Comparison of ENCODE assay signal across 18 cellular contexts in genomic region chr3:70603103-70603502, GRCh38.
DNase-seq lines count a peak whose midpoint lies in the region; ATAC-seq and TF ChIP-seq lines count a peak whose summit lies in the region.
"Had no signal": no experiment of that assay in that cellular context is flagged by ENCODE, and none has a peak within 500 bp of the region (broad histone marks: within the 10 kb centered on the region; RNA-seq: fewer than 3 reads in every experiment).

No MANE protein-coding gene starts in this region.

- no peaks in the 10 kb centered on the region for H3K4me1 ChIP-seq in GM23338 (ENCODE audit: insufficient read depth)

- no peak for DNase-seq in activated CD8-positive, alpha-beta memory T cell treated with anti-CD3 and anti-CD28 coated beads, Interleukin-2, amount 10 ng/mL, durations not matched to agents 7 days and 5 days
- DNase-seq in activated CD8-positive, alpha-beta memory T cell treated with anti-CD3 and anti-CD28 coated beads for 24 hours = no peak
- peak; percentile 8 for DNase-seq in stimulated activated CD4-positive, alpha-beta T cell treated with anti-CD3 and anti-CD28 coated beads, Interleukin-4, amount 100 ng/mL, for 24 hours
- no peak for DNase-seq in stimulated activated CD4-positive, alpha-beta T cell treated with anti-CD3 and anti-CD28 coated beads, Interleukin-2, amount 100 ng/mL, for 24 hours
- DNase-seq in GM23338 (ENCODE audit: low spot score) (no peak), NCI-H2107 treated with DMSO at 0.1 percent for 48 hours (lab: John Stamatoyannopoulos, UW; ENCODE audit: unreplicated experiment) (no peak), COR-L47 (lab: John Stamatoyannopoulos, UW) (no peak)
- DNase-seq: DMS 273 treated with DMSO at 0.1 percent for 48 hours, GDM1, NCI-H1092, NCI-H146, NCI-H2081, NCI-H510A, NCI-H82, PC-9 had no signal

- no peak for TF ChIP-seq CTCF in GM23338 (conservative IDR thresholded peaks at IDR 0.05; ENCODE audit: low read depth in 2 of 2)

- no peak overlapping the region for H3K27ac ChIP-seq in GM23338 (ENCODE audit: low read depth)
- H3K27ac ChIP-seq: C4-2B, PC-9 had no signal

- no peak overlapping the region for H3K27ac Mint-ChIP-seq in activated CD8-positive, alpha-beta memory T cell treated with anti-CD3 and anti-CD28 coated beads, Interleukin-2, amount 10 ng/mL, durations not matched to agents 7 days and 5 days
- H3K27ac Mint-ChIP-seq in activated T-helper 17 cell treated with anti-CD3 and anti-CD28 coated beads, Interleukin-2, amount 50 U/mL, for 72 hours = no peak overlapping the region
- H3K27ac Mint-ChIP-seq in GM23338 = no peak overlapping the region

- peaks cover 16% of the 10 kb centered on the region for H3K27me3 Mint-ChIP-seq in activated CD8-positive, alpha-beta memory T cell treated with anti-CD3 and anti-CD28 coated beads, Interleukin-2, amount 10 ng/mL, durations not matched to agents 7 days and 5 days
- peaks cover 14% of the 10 kb centered on the region for H3K27me3 Mint-ChIP-seq in activated T-helper 17 cell treated with anti-CD3 and anti-CD28 coated beads, Interleukin-2, amount 50 U/mL, for 72 hours
- H3K27me3 Mint-ChIP-seq in GM23338 (ENCODE audit: insufficient read depth, low read depth, poor library complexity) = no peaks in the 10 kb centered on the region

- H3K4me2 ChIP-seq in GM23338 = no peak overlapping the region
- H3K4me2 ChIP-seq: PC-9 had no signal

- peak; percentile 30 for ATAC-seq in activated CD8-positive, alpha-beta memory T cell treated with anti-CD3 and anti-CD28 coated beads, Interleukin-2, amount 10 ng/mL, durations not matched to agents 7 days and 5 days
- ATAC-seq in activated T-helper 17 cell treated with anti-CD3 and anti-CD28 coated beads, Interleukin-2, amount 50 U/mL, for 72 hours (replicated peaks) = peak; percentile 68
- ATAC-seq in GM23338 = no peak
- ATAC-seq: GM12878 had no signal

- H3K27me3 ChIP-seq in GM23338 (ENCODE audit: insufficient read depth) = no peaks in the 10 kb centered on the region

- peaks cover 5% of the 10 kb centered on the region for H3K4me1 Mint-ChIP-seq in activated CD8-positive, alpha-beta memory T cell treated with anti-CD3 and anti-CD28 coated beads, Interleukin-2, amount 10 ng/mL, durations not matched to agents 7 days and 5 days
- H3K4me1 Mint-ChIP-seq in activated T-helper 17 cell treated with anti-CD3 and anti-CD28 coated beads, Interleukin-2, amount 50 U/mL, for 72 hours = no peaks in the 10 kb centered on the region
- no peaks in the 10 kb centered on the region for H3K4me1 Mint-ChIP-seq in GM23338

- no peak overlapping the region for H3K4me3 Mint-ChIP-seq in activated CD8-positive, alpha-beta memory T cell treated with anti-CD3 and anti-CD28 coated beads, Interleukin-2, amount 10 ng/mL, durations not matched to agents 7 days and 5 days
- H3K4me3 Mint-ChIP-seq in activated T-helper 17 cell treated with anti-CD3 and anti-CD28 coated beads, Interleukin-2, amount 50 U/mL, for 72 hours = no peak overlapping the region
- no peak overlapping the region for H3K4me3 Mint-ChIP-seq in GM23338

- no peaks in the 10 kb centered on the region for H3K79me2 ChIP-seq in GM23338 (replicated peaks; ENCODE audit: insufficient read depth)

- no peak overlapping the region for H3K4me3 ChIP-seq in GM23338
- H3K4me3 ChIP-seq: GM12878, PC-9 had no signal

- H3K36me3 Mint-ChIP-seq in activated CD8-positive, alpha-beta memory T cell treated with anti-CD3 and anti-CD28 coated beads, Interleukin-2, amount 10 ng/mL, durations not matched to agents 7 days and 5 days = no peaks in the 10 kb centered on the region
- no peaks in the 10 kb centered on the region for H3K36me3 Mint-ChIP-seq in activated T-helper 17 cell treated with anti-CD3 and anti-CD28 coated beads, Interleukin-2, amount 50 U/mL, for 72 hours (ENCODE audit: low read depth)
- H3K36me3 Mint-ChIP-seq in GM23338 (ENCODE audit: low read depth) = no peaks in the 10 kb centered on the region

- H3K9me2 ChIP-seq in GM23338 (ENCODE audit: insufficient read depth) = no peaks in the 10 kb centered on the region

- no peaks in the 10 kb centered on the region for H3F3A ChIP-seq in GM23338 (replicated peaks; ENCODE audit: low read depth)

- H3K9me3 Mint-ChIP-seq in activated CD8-positive, alpha-beta memory T cell treated with anti-CD3 and anti-CD28 coated beads, Interleukin-2, amount 10 ng/mL, durations not matched to agents 7 days and 5 days (ENCODE audit: low read depth) = no peaks in the 10 kb centered on the region
- no peaks in the 10 kb centered on the region for H3K9me3 Mint-ChIP-seq in activated T-helper 17 cell treated with anti-CD3 and anti-CD28 coated beads, Interleukin-2, amount 50 U/mL, for 72 hours
- no peaks in the 10 kb centered on the region for H3K9me3 Mint-ChIP-seq in GM23338

- CTCF ChIA-PET in activated CD8-positive, alpha-beta memory T cell treated with anti-CD3 and anti-CD28 coated beads, Interleukin-2, amount 10 ng/mL, durations not matched to agents 7 days and 5 days (lab: Charles Lee) = no interaction called here

- H3K36me3 ChIP-seq in GM23338 (ENCODE audit: insufficient read depth) = no peaks in the 10 kb centered on the region

- no peaks in the 10 kb centered on the region for H4K20me1 ChIP-seq in GM23338 (replicated peaks; ENCODE audit: insufficient read depth)

- H2AFZ ChIP-seq in GM23338 = no peak overlapping the region
- H2AFZ ChIP-seq: PC-9 had no signal

TF ChIP-seq in GM23338, 12 proteins besides CTCF, POLR2A, EP300 and RAD21:
- TF ChIP-seq EZH2phosphoT487 (IDR thresholded peaks at IDR 0.05; ENCODE audit: unreplicated experiment) (no peak), JUNB (IDR thresholded peaks at IDR 0.05; ENCODE audit: unreplicated experiment) (no peak), ETS1 (IDR thresholded peaks at IDR 0.05) (no peak), NANOG (IDR thresholded peaks at IDR 0.05; ENCODE audit: borderline replicate concordance) (no peak), REST (IDR thresholded peaks at IDR 0.05; ENCODE audit: unreplicated experiment) (no peak)
